ENCODE assay signal across 8 cellular contexts in the genomic region with DNA sequence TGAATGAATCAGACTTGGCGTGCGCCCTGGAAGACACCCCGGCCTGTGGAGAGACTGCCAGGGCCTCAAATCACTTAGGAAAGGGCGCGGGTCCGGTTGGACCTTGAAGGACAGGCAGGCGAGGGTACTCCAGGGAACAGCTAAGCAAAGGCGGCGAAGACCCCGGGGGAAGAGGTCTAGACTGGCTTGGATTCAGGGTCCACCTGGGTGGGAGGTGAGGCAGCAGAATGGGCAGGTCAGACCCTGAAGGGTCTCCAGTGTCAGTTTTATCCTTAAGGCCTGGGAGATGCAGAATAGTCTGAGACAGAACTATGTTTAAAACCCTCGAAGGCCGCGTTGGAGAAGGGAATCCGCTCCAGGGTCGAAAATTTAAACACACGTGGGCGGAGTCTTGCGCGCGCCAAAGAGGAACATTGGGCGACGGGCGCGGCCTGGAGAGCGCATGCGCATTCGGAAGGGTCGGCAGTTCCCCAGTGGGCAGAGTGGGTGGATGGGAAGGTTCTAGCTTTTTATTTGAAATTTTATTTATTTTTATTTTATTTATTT. TPM values are rescaled to one million over a fixed set of nuclear protein-coding genes. Genes with fewer than 3 reads are reported as not detected.
DNase-seq lines count a peak whose midpoint lies in the region; ATAC-seq, FAIRE-seq and TF ChIP-seq lines count a peak whose summit lies in the region.

No MANE protein-coding gene starts in this region.

- peak overlapping the region; percentile 97 for H3K4me3 Mint-ChIP-seq in nephron progenitor cell

- TF ChIP-seq CTCF in RWPE2 (IDR thresholded peaks at IDR 0.05; ENCODE audit: poor library complexity, severe bottlenecking) = no peak
- TF ChIP-seq CTCF in fibroblast of the aortic adventitia (IDR thresholded peaks at IDR 0.05; ENCODE audit: insufficient read depth, low read length) = no peak
- TF ChIP-seq CTCF in nephron progenitor cell (IDR thresholded peaks at IDR 0.05) = no peak
- no peak for TF ChIP-seq CTCF in D721Med (IDR thresholded peaks at IDR 0.05; ENCODE audit: insufficient read depth, missing control alignments)

- H3K9me3 Mint-ChIP-seq in nephron progenitor cell = no peaks in the 10 kb centered on the region

- peak; percentile 61 for DNase-seq in LHCN-M2 (ENCODE audit: low read depth)
- DNase-seq in RWPE2 (ENCODE audit: low spot score) = no peak
- DNase-seq in activated effector memory CD4-positive, alpha-beta T cell treated with Interleukin-2 at 50 U/mL for 16 hours = peak; percentile 66
- DNase-seq in fibroblast of the aortic adventitia (ENCODE audit: low read depth) = peak; percentile 71
- DNase-seq in nephron progenitor cell = peak; percentile 80
- no peak for DNase-seq in D721Med (ENCODE audit: insufficient read length, low spot score)

- peaks cover 25% of the 10 kb centered on the region for H3K36me3 Mint-ChIP-seq in nephron progenitor cell (ENCODE audit: low read depth)

- peak overlapping the region; percentile 60 to 87 for H3K9ac ChIP-seq in stomach smooth muscle (ENCODE audit: low read length in 2 of 2)

- peaks cover 30% of the 10 kb centered on the region for H3K36me3 ChIP-seq in RWPE2 (ENCODE audit: low read depth)
- H3K36me3 ChIP-seq in stomach smooth muscle (ENCODE audit: control insufficient read depth in 2 of 2, insufficient read depth in 2 of 2, low read length in 2 of 2) = peaks cover 1 to 8% of the 10 kb centered on the region in 2 donors

- peaks cover 58% of the 10 kb centered on the region for H3K4me1 ChIP-seq in RWPE2 (ENCODE audit: insufficient read depth, poor library complexity, severe bottlenecking)
- peaks cover 18% of the 10 kb centered on the region for H3K4me1 ChIP-seq in stomach smooth muscle (ENCODE audit: control insufficient read depth, insufficient read depth, low read length)

- H3K27ac Mint-ChIP-seq in nephron progenitor cell = peak overlapping the region; percentile 100

- peaks cover 2% of the 10 kb centered on the region for H3K27me3 Mint-ChIP-seq in nephron progenitor cell (ENCODE audit: low read depth, poor library complexity)

- ATAC-seq in GM18498 (IDR thresholded peaks at IDR 0.05; ENCODE audit: unreplicated experiment) (peak; percentile 25), RWPE2 (ENCODE audit: low read depth) (no peak)

- H3K9me3 ChIP-seq in RWPE2 (ENCODE audit: severe bottlenecking) (no peaks in the 10 kb centered on the region), stomach smooth muscle (ENCODE audit: control insufficient read depth in 2 of 2, low read length in 2 of 2) (no peaks in the 10 kb centered on the region)

- H3K27me3 ChIP-seq in RWPE2 (ENCODE audit: insufficient read depth, poor library complexity, severe bottlenecking) (no peaks in the 10 kb centered on the region), stomach smooth muscle (ENCODE audit: control insufficient read depth in 1 of 2, insufficient read depth in 2 of 2, low read length in 2 of 2) (no peaks in the 10 kb centered on the region)

- FAIRE-seq in D721Med (lab: Jason Lieb, UNC) = no peak

- H3K4me1 Mint-ChIP-seq in nephron progenitor cell = peaks cover 62% of the 10 kb centered on the region

- peak overlapping the region; percentile 58 for H3K4me3 ChIP-seq in RWPE2 (ENCODE audit: severe bottlenecking)
- H3K4me3 ChIP-seq in fibroblast of the aortic adventitia (ENCODE audit: low read depth, low read length) = peak overlapping the region; percentile 96
- peak overlapping the region; percentile 78 to 90 for H3K4me3 ChIP-seq in stomach smooth muscle (ENCODE audit: low read length in 2 of 2)

- H3K27ac ChIP-seq in RWPE2 (ENCODE audit: poor library complexity, severe bottlenecking) = peak overlapping the region; percentile 97
- peak overlapping the region; percentile 96 for H3K27ac ChIP-seq in stomach smooth muscle (ENCODE audit: low read length)

RNA-seq across cellular contexts. Expression of a gene that starts 0.6 kb away (rescaled TPM):
- total RNA-seq in LHCN-M2 (2014; rRNA removed) = 17.3 and 18.9 TPM in 2 replicates
- polyA plus RNA-seq in LHCN-M2 (2012) = 28.4 TPM
- total RNA-seq in fibroblast of the aortic adventitia (ENCODE audit: low replicate concordance) = 18.6 and 25.0 TPM in 2 replicates

RNA-seq across cellular contexts. Expression of a gene that starts 25.4 kb away (rescaled TPM):
- total RNA-seq in LHCN-M2 (2014; rRNA removed) = 1.0 and 2.1 TPM in 2 replicates
- 1.4 TPM for polyA plus RNA-seq in LHCN-M2 (2012)
- 1.2 and 39.9 TPM in 2 replicates for total RNA-seq in fibroblast of the aortic adventitia (ENCODE audit: low replicate concordance)

RNA-seq across cellular contexts. Expression of a gene that starts 39.5 kb away (rescaled TPM):
- total RNA-seq in LHCN-M2 (2014; rRNA removed) (not detected in 2 replicates), fibroblast of the aortic adventitia (ENCODE audit: low replicate concordance) (not detected in 2 replicates)
- polyA plus RNA-seq in LHCN-M2 (2012) = not detected

RNA-seq across cellular contexts. Expression of a gene that starts 46.9 kb away (rescaled TPM):
- total RNA-seq in LHCN-M2 (2014; rRNA removed) = not detected in 2 replicates
- polyA plus RNA-seq in LHCN-M2 (2012) = not detected
- total RNA-seq in fibroblast of the aortic adventitia (ENCODE audit: low replicate concordance) = 0.72 and 1.1 TPM in 2 replicates

Comparison
In these comparisons a context has a peak if more than half of its experiments do, and no peak if none do; other contexts are left out.
1. DNase-seq: peak in LHCN-M2 (single experiment), activated effector memory CD4-positive, alpha-beta T cell treated with Interleukin-2 at 50 U/mL for 16 hours (single experiment), fibroblast of the aortic adventitia (single experiment) and nephron progenitor cell (single experiment); none in RWPE2 (single experiment) and D721Med (single experiment).
2. Peak in every context shown above with its lines, with median percentiles within 50 percentile points of each other: H3K4me3 ChIP-seq.